23 cellular contexts compared by ENCODE assay signal in genomic region chr2:221458588-221458987, GRCh38.
A peak's percentile ranks its signal among the peaks of the same experiment; 100 is the strongest.
DNase-seq lines count a peak whose midpoint lies in the region; ATAC-seq and TF ChIP-seq lines count a peak whose summit lies in the region.
"Had no signal": no experiment of that assay in that cellular context is flagged by ENCODE, and none has a peak within 500 bp of the region (broad histone marks: within the 10 kb centered on the region; RNA-seq: fewer than 3 reads in every experiment).

No MANE protein-coding gene starts in this region.

- no peaks in the 10 kb centered on the region for H3K27me3 Mint-ChIP-seq in brain
- H3K27me3 Mint-ChIP-seq: CD4-positive, alpha-beta T cell had no signal

- no peak overlapping the region for H3K4me3 Mint-ChIP-seq in brain
- H3K4me3 Mint-ChIP-seq: CD14-positive monocyte; CD4-positive, alpha-beta T cell; CD8-positive, alpha-beta memory T cell; HFFc6 had no signal

- H3K9me3 ChIP-seq in GM23248 (ENCODE audit: low read depth) = no peaks in the 10 kb centered on the region
- H3K9me3 ChIP-seq: A549; BE2C; BLaER1 treated with 17β-estradiol and CSF1 and Interleukin-3, amounts not matched to agents 10 nM and 100 nM; HAP-1 had no signal

- peaks cover 76% of the 10 kb centered on the region for H3K4me1 Mint-ChIP-seq in brain
- H3K4me1 Mint-ChIP-seq: CD14-positive monocyte had no signal

- no peak overlapping the region for H3K4me3 ChIP-seq in GM23248
- H3K4me3 ChIP-seq: A549; BLaER1 treated with 17β-estradiol and CSF1 and Interleukin-3, amounts not matched to agents 10 nM and 100 nM; HAP-1 had no signal

- H3K4me1 ChIP-seq in foreskin keratinocyte = peaks cover 4% of the 10 kb centered on the region
- H3K4me1 ChIP-seq in GM23248 (ENCODE audit: insufficient read depth) = peaks cover 19% of the 10 kb centered on the region
- H3K4me1 ChIP-seq: A549, BE2C had no signal

- no peak overlapping the region for H2AFZ ChIP-seq in GM23248

- H3K79me2 ChIP-seq in GM23248 (ENCODE audit: insufficient read depth) = peaks cover 6% of the 10 kb centered on the region

- peaks cover 20% of the 10 kb centered on the region for H3F3A ChIP-seq in GM23248 (ENCODE audit: insufficient read depth)

- H3K9ac ChIP-seq in GM23248 = no peak overlapping the region
- H3K9ac ChIP-seq: BLaER1 treated with 17β-estradiol and CSF1 and Interleukin-3, amounts not matched to agents 10 nM and 100 nM had no signal

- H3K36me3 ChIP-seq in GM23248 (ENCODE audit: low read depth) = peaks cover 27% of the 10 kb centered on the region; the same call in 1 of the 2 replicates
- H3K36me3 ChIP-seq: BE2C; BLaER1 treated with 17β-estradiol and CSF1 and Interleukin-3, amounts not matched to agents 10 nM and 100 nM; HAP-1 had no signal

- H3K27ac ChIP-seq in foreskin keratinocyte (no peak overlapping the region), GM23248 (no peak overlapping the region)
- H3K27ac ChIP-seq: A549; BLaER1 treated with 17β-estradiol and CSF1 and Interleukin-3, amounts not matched to agents 10 nM and 100 nM had no signal

- H3K27me3 ChIP-seq in foreskin keratinocyte = peaks cover 2% of the 10 kb centered on the region
- no peaks in the 10 kb centered on the region for H3K27me3 ChIP-seq in GM23248 (replicated peaks; ENCODE audit: insufficient read depth)
- H3K27me3 ChIP-seq: BE2C; BLaER1 treated with 17β-estradiol and CSF1 and Interleukin-3, amounts not matched to agents 10 nM and 100 nM had no signal

- no peaks in the 10 kb centered on the region for H3K9me3 Mint-ChIP-seq in brain
- H3K9me3 Mint-ChIP-seq: CD4-positive, alpha-beta T cell; HFFc6 had no signal

- in situ Hi-C loops in GM23248 (cut with MboI) = no loop called here

- DNase-seq in D341Med (ENCODE audit: low spot score) (peak; percentile 28), foreskin keratinocyte (no peak), retina (peak; percentile 32), GM23248 (no peak)
- DNase-seq in stimulated activated CD4-positive, alpha-beta T cell treated with anti-CD3 and anti-CD28 coated beads, Interleukin-12 subunit alpha, Interleukin-12 subunit beta, amount 100 ng/mL, for 4 hours = no peak
- DNase-seq in stimulated activated CD4-positive, alpha-beta T cell treated with anti-CD3 and anti-CD28 coated beads, Interleukin-15, amount 100 ng/mL, for 24 hours = no peak
- DNase-seq: 8988T; ACHN; AML-193; BE2C; Calu3; CD4-positive, alpha-beta T cell; CD8-positive, alpha-beta memory T cell; COR-L47; DMS153; DND-41; GOT3; HFFc6 had no signal

- WGBS in GM23248 (ENCODE audit: low coverage in 1 of 2, low lambda C conversion rate in 2 of 2, missing lambda C conversion rate in 2 of 2), 2 experiments = 97 to 100% methylated on average over 5 of the region's 5 CpGs

- H4K20me1 ChIP-seq in GM23248 (ENCODE audit: insufficient read depth) = no peaks in the 10 kb centered on the region
- H4K20me1 ChIP-seq: BLaER1 treated with 17β-estradiol and CSF1 and Interleukin-3, amounts not matched to agents 10 nM and 100 nM had no signal

- H3K4me2 ChIP-seq in GM23248 (ENCODE audit: unreplicated experiment) = no peak overlapping the region
- H3K4me2 ChIP-seq: A549; BLaER1 treated with 17β-estradiol and CSF1 and Interleukin-3, amounts not matched to agents 10 nM and 100 nM had no signal

- TF ChIP-seq CTCF in brain (conservative IDR thresholded peaks at IDR 0.05) = no peak
- TF ChIP-seq CTCF in foreskin keratinocyte (conservative IDR thresholded peaks at IDR 0.05) = peak; percentile 2

- no peaks in the 10 kb centered on the region for H3K9me2 ChIP-seq in GM23248 (ENCODE audit: insufficient read depth)

- no peak for ATAC-seq in foreskin keratinocyte
- ATAC-seq: A549 had no signal

- peaks cover 45% of the 10 kb centered on the region for H3K36me3 Mint-ChIP-seq in brain
- H3K36me3 Mint-ChIP-seq: CD14-positive monocyte had no signal

- H3K27ac Mint-ChIP-seq in brain = peak overlapping the region in 3 of 5 experiments; percentile 1 to 55 (median 26)
- H3K27ac Mint-ChIP-seq: CD4-positive, alpha-beta T cell; CD8-positive, alpha-beta memory T cell; HFFc6 had no signal

Comparison
In these comparisons a context has a peak if more than half of its experiments do, and no peak if none do; other contexts are left out.
1. DNase-seq: peak in D341Med (single experiment) and retina (single experiment); none in foreskin keratinocyte (0 of 2), stimulated activated CD4-positive, alpha-beta T cell treated with anti-CD3 and anti-CD28 coated beads, Interleukin-12 subunit alpha, Interleukin-12 subunit beta, amount 100 ng/mL, for 4 hours (single experiment), GM23248 (single experiment) and stimulated activated CD4-positive, alpha-beta T cell treated with anti-CD3 and anti-CD28 coated beads, Interleukin-15, amount 100 ng/mL, for 24 hours (single experiment).